ENCODE assay signal across 9 cellular contexts in genomic region chr20:35771367-35771688, GRCh38. TPM values are rescaled to one million over a fixed set of nuclear protein-coding genes. Genes with fewer than 3 reads are reported as not detected.
DNase-seq lines count a peak whose midpoint lies in the region; ATAC-seq, FAIRE-seq and TF ChIP-seq lines count a peak whose summit lies in the region.
"Had no signal": no experiment of that assay in that cellular context is flagged by ENCODE, and none has a peak within 500 bp of the region (broad histone marks: within the 10 kb centered on the region; RNA-seq: fewer than 3 reads in every experiment).

No MANE protein-coding gene starts in this region.

- TF ChIP-seq EP300 in GM12878 (IDR thresholded peaks at IDR 0.05; ENCODE audit: borderline replicate concordance in 1 of 2, control insufficient read depth in 1 of 2, low read depth in 2 of 2, low read length in 2 of 2), result no peak

- CTCF ChIA-PET in activated naive CD4-positive, alpha-beta T cell treated with anti-CD3 and anti-CD28 coated beads, Interleukin-2, amount 10 ng/mL, durations not matched to agents 7 days and 5 days (lab: Charles Lee), result interaction anchor here (1.2 to 1.8 kb wide), 3 partner anchors 27 to 29 kb away, joined by 3 to 6 read pairs (median 5); partner anchors contain the start of gene RBM39
- CTCF ChIA-PET in GM12878 (lab: Yijun Ruan, JAX), result interaction anchor here (6.4 kb wide), 1 partner anchor 29 kb away, joined by 69 read pairs; the partner anchor contains the start of gene RBM39

- peaks cover 72% of the 10 kb centered on the region for H3K4me1 Mint-ChIP-seq in activated naive CD4-positive, alpha-beta T cell treated with anti-CD3 and anti-CD28 coated beads, Interleukin-2, amount 10 ng/mL, durations not matched to agents 7 days and 5 days
- H3K4me1 Mint-ChIP-seq in type B pancreatic cell (ENCODE audit: unreplicated experiment), result peaks cover 47% of the 10 kb centered on the region

- H3K4me1 ChIP-seq in GM12878 (ENCODE audit: control insufficient read depth, insufficient read depth, low read length), result peaks cover 30% of the 10 kb centered on the region
- H3K4me1 ChIP-seq in mesodermal cell (ENCODE audit: control insufficient read depth, insufficient read depth, low read length, poor library complexity, severe bottlenecking), result peaks cover 19% of the 10 kb centered on the region

- no peak for TF ChIP-seq POLR2A in GM12878 (IDR thresholded peaks at IDR 0.05; ENCODE audit: low read depth, low read length)

- WGBS in GM12878 (ENCODE audit: insufficient coverage, insufficient replicate concordance, low lambda C conversion rate, missing lambda C conversion rate), result 81% methylated on average over 9 of the region's 9 CpGs
- 83 to 85% methylated on average over 9 of the region's 9 CpGs for WGBS in mesodermal cell (ENCODE audit: insufficient coverage in 2 of 2), 2 experiments

- H3K27ac ChIP-seq in GM12878 (ENCODE audit: control insufficient read depth, insufficient read depth) (peak overlapping the region; percentile 45), mesodermal cell (ENCODE audit: low read depth, low read length, severe bottlenecking) (peak overlapping the region; percentile 68)

- peaks cover 7% of the 10 kb centered on the region for H3K9me3 Mint-ChIP-seq in activated naive CD4-positive, alpha-beta T cell treated with anti-CD3 and anti-CD28 coated beads, Interleukin-2, amount 10 ng/mL, durations not matched to agents 7 days and 5 days
- H3K9me3 Mint-ChIP-seq in type B pancreatic cell, result peaks cover 7% of the 10 kb centered on the region

- H3K4me2 ChIP-seq in GM12878 (ENCODE audit: control insufficient read depth, insufficient read depth), result peak overlapping the region; percentile 78

- BruUV-seq in GM12878 (replicated peaks; lab: Mats Ljungman, UMichigan), result no TSS peak

- no peak for TF ChIP-seq CTCF in GM12878 (IDR thresholded peaks at IDR 0.05 in 2 of 3, conservative IDR thresholded peaks at IDR 0.05 in 1 of 3; ENCODE audit: control insufficient read depth in 2 of 3, extremely low read depth in 1 of 3, insufficient read depth in 1 of 3, low read depth in 3 of 3, low read length in 3 of 3)
- TF ChIP-seq CTCF in type B pancreatic cell (conservative IDR thresholded peaks at IDR 0.05), result no peak

- SMC1A ChIA-PET in GM12878 (lab: Charles Lee; ENCODE audit: uncharacterized antibody, unreplicated experiment), result interaction anchor here (1.0 to 8.7 kb wide), 4 partner anchors 27 to 183 kb away, joined by 3 to 151 read pairs (median 4); partner anchors contain the start of genes RBM39 and SCAND1

- FAIRE-seq in GM12878 (lab: Jason Lieb, UNC), result no peak

- intact Hi-C loops in GM12878 (cut with micrococcal nuclease; ENCODE audit: unreplicated experiment), result no loop called here

- H3K4me3 Mint-ChIP-seq in activated naive CD4-positive, alpha-beta T cell treated with anti-CD3 and anti-CD28 coated beads, Interleukin-2, amount 10 ng/mL, durations not matched to agents 7 days and 5 days, result peak overlapping the region; percentile 69
- peak overlapping the region; percentile 84 for H3K4me3 Mint-ChIP-seq in type B pancreatic cell

- H3K36me3 ChIP-seq in GM12878 (ENCODE audit: control insufficient read depth in 2 of 2, insufficient read depth in 2 of 2, low read length in 1 of 2) (peaks cover 0 to 5% of the 10 kb centered on the region in 2 experiments; a peak in 1 of 4 replicates), mesodermal cell (ENCODE audit: control insufficient read depth, insufficient read depth, low read length) (peaks cover 11% of the 10 kb centered on the region)

- in situ Hi-C loops in GM12878 (cut with MboI), result no loop called here

- TF ChIP-seq RAD21 in GM12878 (IDR thresholded peaks at IDR 0.05; ENCODE audit: insufficient read depth, low read depth, low read length), result no peak

- no peak for DNase-seq in activated naive CD4-positive, alpha-beta T cell treated with anti-CD3 and anti-CD28 coated beads, Interleukin-2, amount 10 ng/mL, durations not matched to agents 7 days and 5 days
- no peak for DNase-seq in activated naive CD4-positive, alpha-beta T cell (lab: John Stamatoyannopoulos, UW)
- DNase-seq in GM12878 (ENCODE audit: low read depth, low spot score) (no peak), type B pancreatic cell (ENCODE audit: extremely low spot score, unreplicated experiment) (no peak), NCI-H510A treated with DMSO at 0.1 percent for 48 hours (lab: John Stamatoyannopoulos, UW) (no peak)
- DNase-seq in activated effector memory CD4-positive, alpha-beta T cell treated with anti-CD3 and anti-CD28 coated beads, Interleukin-2, amount 50 U/mL, for 16 hours, result no peak

- H4K20me1 ChIP-seq in GM12878 (ENCODE audit: control insufficient read depth, insufficient read depth), result no peaks in the 10 kb centered on the region

- H3K79me2 ChIP-seq in GM12878 (ENCODE audit: control insufficient read depth, insufficient read depth, low read length), result peaks cover 40% of the 10 kb centered on the region

- ATAC-seq in GM12878 (no peak), HG03460 (IDR thresholded peaks at IDR 0.05; ENCODE audit: unreplicated experiment) (no peak)

- peak overlapping the region; percentile 90 for H2AFZ ChIP-seq in GM12878 (ENCODE audit: control insufficient read depth, low read depth, low read length)

- H3K27ac Mint-ChIP-seq in activated naive CD4-positive, alpha-beta T cell treated with anti-CD3 and anti-CD28 coated beads, Interleukin-2, amount 10 ng/mL, durations not matched to agents 7 days and 5 days, result peak overlapping the region; percentile 89
- H3K27ac Mint-ChIP-seq in type B pancreatic cell, result peak overlapping the region; percentile 92

- H3K4me3 ChIP-seq in GM12878 (no peak overlapping the region; the same call in 1 of the 2 replicates), mesodermal cell (ENCODE audit: extremely low read depth, insufficient read depth, low read length, poor library complexity, severe bottlenecking) (no peak overlapping the region)

- H3K27me3 Mint-ChIP-seq in activated naive CD4-positive, alpha-beta T cell treated with anti-CD3 and anti-CD28 coated beads, Interleukin-2, amount 10 ng/mL, durations not matched to agents 7 days and 5 days, result no peaks in the 10 kb centered on the region
- peaks cover 4% of the 10 kb centered on the region for H3K27me3 Mint-ChIP-seq in type B pancreatic cell

- H3K27me3 ChIP-seq in GM12878 (replicated peaks in 1 of 2; ENCODE audit: control insufficient read depth in 2 of 2, insufficient read depth in 2 of 2, low read length in 1 of 2), result no peaks in the 10 kb centered on the region

- POLR2A ChIA-PET in GM12878 (lab: Charles Lee), result interaction anchor here (0.6 to 11.5 kb wide), 3 partner anchors 29 to 1026 kb away, joined by 3 to 214 read pairs (median 5); partner anchors contain the start of genes RBM39 and SCAND1

- H3K36me3 Mint-ChIP-seq in activated naive CD4-positive, alpha-beta T cell treated with anti-CD3 and anti-CD28 coated beads, Interleukin-2, amount 10 ng/mL, durations not matched to agents 7 days and 5 days, result peaks cover 29% of the 10 kb centered on the region
- peaks cover 13% of the 10 kb centered on the region for H3K36me3 Mint-ChIP-seq in type B pancreatic cell

- RAD21 ChIA-PET in GM12878 (lab: Charles Lee; ENCODE audit: unreplicated experiment), result interaction anchor here (0.9 to 7.3 kb wide), 4 partner anchors 27 to 181 kb away, joined by 3 to 157 read pairs (median 4); partner anchors contain the start of gene RBM39

- no peak overlapping the region for H3K9ac ChIP-seq in GM12878 (ENCODE audit: control insufficient read depth, insufficient read depth, low read length)

- H3K9me3 ChIP-seq in GM12878 (replicated peaks; ENCODE audit: control insufficient read depth, insufficient read depth, low read length), result no peaks in the 10 kb centered on the region
- peaks cover 9% of the 10 kb centered on the region for H3K9me3 ChIP-seq in mesodermal cell (ENCODE audit: control insufficient read depth, low read length)
- H3K9me3 ChIP-seq: mucosa of descending colon had no signal

RNA-seq across cellular contexts. Expression of gene PHF20, which starts 0.5 kb away (rescaled TPM):
- total RNA-seq in GM12878 (2013; cell fraction: nucleolus; rRNA removed), result 74.8 and 82.6 TPM in 2 replicates
- total RNA-seq in GM12878 (2014; rRNA removed) (35.5 and 44.0 TPM in 2 replicates), GM12878 (2014; rRNA removed; fragmentation: Illumina TruSeq; extraction: Trizol) (45.0 and 45.1 TPM in 2 replicates), GM12878 (2021) (41.7 and 49.0 TPM in 2 replicates), type B pancreatic cell (ENCODE audit: low replicate concordance) (33.4 and 37.6 TPM in 2 replicates)
- 42.5 TPM for polyA plus RNA-seq in GM12878 (2011; ENCODE audit: low read depth)
- polyA plus RNA-seq in GM12878 (2011; rRNA removed) (31.6 and 43.4 TPM in 2 replicates), GM12878 (2014; fragmentation: Illumina TruSeq; extraction: Trizol) (48.5 and 52.0 TPM in 2 replicates), GM12878 (2014; fragmentation: Nextera tagmentation; extraction: Ambion mirVana) (10 to 100 TPM; 90.7 to 91.2 TPM), GM12878 (2014; rRNA removed) (44.9 TPM in 2 replicates), GM12878 (2016; fragmentation: Nextera tagmentation; extraction: Ambion mirVana) (10 to 100 TPM; 53.1 to 53.5 TPM)
- polyA plus RNA-seq in GM12878 (2011; cell fraction: cytosol; rRNA removed), result 25.0 and 30.3 TPM in 2 replicates
- 37.1 and 53.9 TPM in 2 replicates for polyA plus RNA-seq in GM12878 (2011; cell fraction: nucleus; rRNA removed)
- 38.7 and 45.3 TPM in 2 replicates for polyA plus RNA-seq in GM12878 (2012)
- 46.9 and 55.6 TPM in 2 replicates for polyA minus RNA-seq in GM12878 (2011; rRNA and poly(A)+ RNA removed)
- 14.4 and 18.6 TPM in 2 replicates for polyA minus RNA-seq in GM12878 (2011; cell fraction: cytosol; rRNA and poly(A)+ RNA removed)
- polyA minus RNA-seq in GM12878 (2011; cell fraction: nucleus; rRNA and poly(A)+ RNA removed), result 23.5 and 48.9 TPM in 2 replicates
- polyA plus RNA-seq in mesodermal cell (2013, experiment 1 of 2), result 32.4 TPM
- polyA plus RNA-seq in mesodermal cell (2013, experiment 2 of 2), result 39.1 TPM

RNA-seq across cellular contexts. Expression of gene RBM39, which starts 29.3 kb away (rescaled TPM):
- total RNA-seq in GM12878 (2013; cell fraction: nucleolus; rRNA removed), result 1,290 and 1,415 TPM in 2 replicates
- total RNA-seq in GM12878 (2014; rRNA removed) (261 and 305 TPM in 2 replicates), GM12878 (2014; rRNA removed; fragmentation: Illumina TruSeq; extraction: Trizol) (280 and 283 TPM in 2 replicates), GM12878 (2021) (188 and 216 TPM in 2 replicates), type B pancreatic cell (ENCODE audit: low replicate concordance) (361 and 398 TPM in 2 replicates)
- polyA plus RNA-seq in GM12878 (2011; ENCODE audit: low read depth), result 205 TPM
- polyA plus RNA-seq in GM12878 (2011; rRNA removed) (248 and 261 TPM in 2 replicates), GM12878 (2014; fragmentation: Illumina TruSeq; extraction: Trizol) (205 and 235 TPM in 2 replicates), GM12878 (2014; fragmentation: Nextera tagmentation; extraction: Ambion mirVana) (100 to 1,000 TPM; 135 to 150 TPM), GM12878 (2014; rRNA removed) (163 and 180 TPM in 2 replicates), GM12878 (2016; fragmentation: Nextera tagmentation; extraction: Ambion mirVana) (100 to 1,000 TPM; 219 to 232 TPM)
- polyA plus RNA-seq in GM12878 (2011; cell fraction: cytosol; rRNA removed), result 74.5 and 95.9 TPM in 2 replicates
- 645 and 683 TPM in 2 replicates for polyA plus RNA-seq in GM12878 (2011; cell fraction: nucleus; rRNA removed)
- 233 and 286 TPM in 2 replicates for polyA plus RNA-seq in GM12878 (2012)
- 139 and 204 TPM in 2 replicates for polyA minus RNA-seq in GM12878 (2011; rRNA and poly(A)+ RNA removed)
- polyA minus RNA-seq in GM12878 (2011; cell fraction: cytosol; rRNA and poly(A)+ RNA removed), result 50.1 and 57.2 TPM in 2 replicates
- polyA minus RNA-seq in GM12878 (2011; cell fraction: nucleus; rRNA and poly(A)+ RNA removed), result 246 and 301 TPM in 2 replicates
- 174 TPM for polyA plus RNA-seq in mesodermal cell (2013, experiment 1 of 2)
- polyA plus RNA-seq in mesodermal cell (2013, experiment 2 of 2), result 211 TPM
